ENCODE assay signal across 8 cellular contexts in genomic region chr10:124917939-124918830, GRCh38. TPM values are rescaled to one million over a fixed set of nuclear protein-coding genes. Genes with fewer than 3 reads are reported as not detected.
A peak's percentile ranks its signal among the peaks of the same experiment; 100 is the strongest.
DNase-seq lines count a peak whose midpoint lies in the region; ATAC-seq, FAIRE-seq and TF ChIP-seq lines count a peak whose summit lies in the region.

No MANE protein-coding gene starts in this region.

- no peaks in the 10 kb centered on the region for H3K9me3 Mint-ChIP-seq in WTC11

- peak overlapping the region; percentile 92 to 99 (median 96) for H3K27ac ChIP-seq in heart left ventricle

- H3K36me3 ChIP-seq in heart left ventricle = peaks cover 0 to 7% (median 4%) of the 10 kb centered on the region in 9 donors

- DNase-seq in heart left ventricle (no peak), cardiac septum (ENCODE audit: low spot score) (no peak), WTC11 (ENCODE audit: low spot score) (no peak), glomerular endothelial cell (ENCODE audit: extremely low read depth, low read depth, low spot score) (peak; percentile 10), skeletal muscle cell (ENCODE audit: low read depth) (no peak), D341Med (ENCODE audit: low spot score) (no peak), GM19239 (ENCODE audit: insufficient read length, low spot score) (no peak), NCI-H524 (lab: John Stamatoyannopoulos, UW) (no peak)

- H3K4me1 ChIP-seq in heart left ventricle = peaks cover 5 to 57% (median 38%) of the 10 kb centered on the region in 12 donors

- no peaks in the 10 kb centered on the region for H3K27me3 ChIP-seq in heart left ventricle

- no peak for TF ChIP-seq CTCF in heart left ventricle (IDR thresholded peaks at IDR 0.05)
- TF ChIP-seq CTCF in WTC11 (IDR thresholded peaks at IDR 0.05) = no peak

- peak overlapping the region; percentile 80 to 97 (median 88) for H3K4me3 ChIP-seq in heart left ventricle
- H3K4me3 ChIP-seq in skeletal muscle cell (ENCODE audit: low read depth, low read length) = peak overlapping the region; percentile 85

- H3K9me3 ChIP-seq in heart left ventricle = no peaks in the 10 kb centered on the region

- peak overlapping the region; percentile 87 for H3K4me3 Mint-ChIP-seq in WTC11

- intact Hi-C loops in heart left ventricle (cut with DNase I) = loop anchor here in 5 of 10 donors (5.0 to 10.0 kb wide), 9 partner anchors 34 to 904 kb away; partner anchors contain the start of genes BCCIP (in 1 of the 5), EDRF1 (in 1 of the 5), EEF1AKMT2 (in 1 of the 5) and UROS (in 1 of the 5)
- intact Hi-C loops in cardiac septum (cut with DNase I) = loop anchor here (5.0 to 10.0 kb wide), 3 partner anchors 74 to 247 kb away; partner anchors contain the start of genes CTBP2 and EEF1AKMT2

- no peaks in the 10 kb centered on the region for H3K27me3 Mint-ChIP-seq in WTC11 (ENCODE audit: low read depth)

- no peak for TF ChIP-seq POLR2A in heart left ventricle (IDR thresholded peaks at IDR 0.05)

- ATAC-seq in heart left ventricle (no peak), WTC11 (no peak)

- no peak for FAIRE-seq in GM19239 (lab: Jason Lieb, UNC)

- H3K27ac Mint-ChIP-seq in WTC11 = peak overlapping the region; percentile 98

- peaks cover 3% of the 10 kb centered on the region; the same call in 1 of the 2 replicates for H3K36me3 Mint-ChIP-seq in WTC11

- CTCF ChIA-PET in WTC11 (lab: Charles Lee) = interaction anchor here (0.6 kb wide), 1 partner anchor 1492 kb away, joined by 3 read pairs; no protein-coding TSS in a partner anchor

- POLR2A ChIA-PET in WTC11 (lab: Charles Lee) = no interaction called here

- 19 to 23% (median 21%) methylated on average over 23 of the region's 23 CpGs for WGBS in heart left ventricle, 4 donors

- peaks cover 20% of the 10 kb centered on the region for H3K4me1 Mint-ChIP-seq in WTC11

TF ChIP-seq in WTC11, 78 proteins besides CTCF, POLR2A, EP300 and RAD21:
- no peak for TF ChIP-seq IRF2 (CRISPR knock-in tag; IDR thresholded peaks at IDR 0.05; ENCODE audit: borderline replicate concordance, low read depth)
- TF ChIP-seq USF2 (CRISPR knock-in tag; IDR thresholded peaks at IDR 0.05) = no peak
- TF ChIP-seq SMAD4 (CRISPR knock-in tag; IDR thresholded peaks at IDR 0.05) = no peak
- no peak for TF ChIP-seq PREB (CRISPR knock-in tag; IDR thresholded peaks at IDR 0.05; ENCODE audit: borderline replicate concordance)
- no peak for TF ChIP-seq TEAD1 (CRISPR knock-in tag; IDR thresholded peaks at IDR 0.05)
- TF ChIP-seq E2F5 (CRISPR knock-in tag; IDR thresholded peaks at IDR 0.05) = no peak
- TF ChIP-seq STAT6 (CRISPR knock-in tag; conservative IDR thresholded peaks at IDR 0.05; ENCODE audit: low read depth) = no peak
- TF ChIP-seq E2F4 (CRISPR knock-in tag; IDR thresholded peaks at IDR 0.05; ENCODE audit: borderline replicate concordance, low read depth) = no peak
- TF ChIP-seq ZNF512 (CRISPR knock-in tag; IDR thresholded peaks at IDR 0.05; ENCODE audit: borderline replicate concordance) = no peak
- no peak for TF ChIP-seq GABPB1 (CRISPR knock-in tag; IDR thresholded peaks at IDR 0.05)
- no peak for TF ChIP-seq USF1 (CRISPR knock-in tag; IDR thresholded peaks at IDR 0.05)
- no peak for TF ChIP-seq OVOL2 (CRISPR knock-in tag; IDR thresholded peaks at IDR 0.05; ENCODE audit: borderline replicate concordance)
- no peak for TF ChIP-seq SOX15 (CRISPR knock-in tag; IDR thresholded peaks at IDR 0.05)
- TF ChIP-seq IRF1 (CRISPR knock-in tag; IDR thresholded peaks at IDR 0.05) = no peak
- TF ChIP-seq ATF3 (CRISPR knock-in tag; conservative IDR thresholded peaks at IDR 0.05) = no peak
TF ChIP-seq in WTC11: peak in this region for 0.

RNA-seq across cellular contexts. Expression of gene ZRANB1, which starts 23.7 kb away (rescaled TPM):
- total RNA-seq in heart left ventricle (10 to 100 TPM; 20.5 to 31.3 (median 25.7) TPM), cardiac septum (25.7 TPM), WTC11 (2021) (13.9 to 15.9 TPM (median 15.3 TPM) in 3 replicates), glomerular endothelial cell (12.3 and 14.2 TPM in 2 replicates)
- 10 to 100 TPM; 11.4 to 24.7 TPM for polyA plus RNA-seq in heart left ventricle
